33 cellular contexts compared by ENCODE assay signal in the genomic region with DNA sequence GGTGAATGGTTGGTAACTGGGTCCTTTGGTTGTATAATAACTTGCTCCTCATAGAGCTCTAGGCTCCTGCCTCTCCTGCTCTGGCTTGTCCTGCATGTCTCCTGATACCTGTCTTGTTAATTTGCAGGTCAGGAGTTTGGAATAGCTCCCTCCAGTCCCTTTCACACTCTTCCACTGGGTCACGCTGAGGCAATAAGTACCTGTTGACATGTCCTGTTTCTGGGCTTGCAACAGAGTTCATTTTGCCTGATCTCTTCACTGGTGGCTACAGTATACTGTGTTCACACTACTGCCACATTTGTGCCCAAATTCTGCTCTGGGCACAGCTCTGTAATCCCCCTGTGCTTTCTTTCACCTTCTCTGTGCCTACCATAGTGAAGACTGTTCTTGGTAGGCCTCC. TPM values are rescaled to one million over a fixed set of nuclear protein-coding genes. Genes with fewer than 3 reads are reported as not detected.
"Had no signal": no experiment of that assay in that cellular context is flagged by ENCODE, and none has a peak within 500 bp of the region (broad histone marks: within the 10 kb centered on the region; RNA-seq: fewer than 3 reads in every experiment).

No MANE protein-coding gene starts in this region.

- H3K9me3 Mint-ChIP-seq: activated CD4-positive, alpha-beta memory T cell treated with anti-CD3 and anti-CD28 coated beads for 36 hours; activated CD4-positive, alpha-beta T cell treated with anti-CD3 and anti-CD28 coated beads, Interleukin-2, amount 10 ng/mL, durations not matched to agents 24 days and 14 days; activated naive CD8-positive, alpha-beta T cell treated with anti-CD3 and anti-CD28 coated beads, Interleukin-2, amount 10 ng/mL, durations not matched to agents 7 days and 5 days; activated T-cell treated with anti-CD3 and anti-CD28 coated beads, Interleukin-2, amount 50 U/mL, for 72 hours; immature natural killer cell; nephron; stimulated activated memory B cell treated with anti-CD40 and anti-IgM and Interleukin-4, amounts not matched to agents 10 μg/mL and 1 μg/mL and 100 μg/mL, for 72 hours; stimulated activated naive CD8-positive, alpha-beta T cell treated with anti-CD3 and anti-CD28 coated beads, Interleukin-15, amount 100 ng/mL, for 72 hours; type B pancreatic cell had no signal

- H3K27ac Mint-ChIP-seq: activated CD4-positive, alpha-beta memory T cell treated with anti-CD3 and anti-CD28 coated beads for 36 hours; activated CD4-positive, alpha-beta T cell treated with anti-CD3 and anti-CD28 coated beads, Interleukin-2, amount 10 ng/mL, durations not matched to agents 24 days and 14 days; activated naive CD8-positive, alpha-beta T cell treated with anti-CD3 and anti-CD28 coated beads, Interleukin-2, amount 10 ng/mL, durations not matched to agents 7 days and 5 days; activated T-cell treated with anti-CD3 and anti-CD28 coated beads, Interleukin-2, amount 50 U/mL, for 72 hours; nephron; progenitor cell of endocrine pancreas; stimulated activated memory B cell treated with anti-CD40 and anti-IgM and Interleukin-4, amounts not matched to agents 10 μg/mL and 1 μg/mL and 100 μg/mL, for 72 hours; stimulated activated naive CD8-positive, alpha-beta T cell treated with anti-CD3 and anti-CD28 coated beads, Interleukin-15, amount 100 ng/mL, for 72 hours; type B pancreatic cell had no signal

- H3K27ac ChIP-seq: heart left ventricle, left lung, ovary, sigmoid colon, uterus had no signal

- H3K4me3 Mint-ChIP-seq: activated CD4-positive, alpha-beta memory T cell treated with anti-CD3 and anti-CD28 coated beads for 36 hours; activated CD4-positive, alpha-beta T cell treated with anti-CD3 and anti-CD28 coated beads, Interleukin-2, amount 10 ng/mL, durations not matched to agents 24 days and 14 days; activated naive CD8-positive, alpha-beta T cell treated with anti-CD3 and anti-CD28 coated beads, Interleukin-2, amount 10 ng/mL, durations not matched to agents 7 days and 5 days; activated T-cell treated with anti-CD3 and anti-CD28 coated beads, Interleukin-2, amount 50 U/mL, for 72 hours; immature natural killer cell; nephron; stimulated activated memory B cell treated with anti-CD40 and anti-IgM and Interleukin-4, amounts not matched to agents 10 μg/mL and 1 μg/mL and 100 μg/mL, for 72 hours; stimulated activated naive CD8-positive, alpha-beta T cell treated with anti-CD3 and anti-CD28 coated beads, Interleukin-15, amount 100 ng/mL, for 72 hours; type B pancreatic cell had no signal

- ATAC-seq: activated T-cell treated with anti-CD3 and anti-CD28 coated beads, Interleukin-2, amount 50 U/mL, for 72 hours; esophagus mucosa; heart left ventricle; left lung; mucosa of descending colon; stimulated activated memory B cell treated with anti-CD40 and anti-IgM and Interleukin-4, amounts not matched to agents 10 μg/mL and 1 μg/mL and 100 μg/mL, for 72 hours; stimulated activated naive CD8-positive, alpha-beta T cell treated with anti-CD3 and anti-CD28 coated beads, Interleukin-15, amount 100 ng/mL, for 72 hours had no signal

- H3K4me3 ChIP-seq: heart left ventricle, left lung, lung, mucosa of descending colon, ovary, sigmoid colon, uterus had no signal

- H3K27me3 Mint-ChIP-seq: activated CD4-positive, alpha-beta memory T cell treated with anti-CD3 and anti-CD28 coated beads for 36 hours; activated CD4-positive, alpha-beta T cell treated with anti-CD3 and anti-CD28 coated beads, Interleukin-2, amount 10 ng/mL, durations not matched to agents 24 days and 14 days; activated naive CD8-positive, alpha-beta T cell treated with anti-CD3 and anti-CD28 coated beads, Interleukin-2, amount 10 ng/mL, durations not matched to agents 7 days and 5 days; progenitor cell of endocrine pancreas; stimulated activated memory B cell treated with anti-CD40 and anti-IgM and Interleukin-4, amounts not matched to agents 10 μg/mL and 1 μg/mL and 100 μg/mL, for 72 hours; stimulated activated naive CD8-positive, alpha-beta T cell treated with anti-CD3 and anti-CD28 coated beads, Interleukin-15, amount 100 ng/mL, for 72 hours; type B pancreatic cell had no signal

- H3K4me1 ChIP-seq: heart left ventricle, left lung, sigmoid colon, uterus had no signal

- H3K27me3 ChIP-seq: heart left ventricle, left lung, ovary, sigmoid colon, uterus had no signal

- H3K4me1 Mint-ChIP-seq: nephron; stimulated activated memory B cell treated with anti-CD40 and anti-IgM and Interleukin-4, amounts not matched to agents 10 μg/mL and 1 μg/mL and 100 μg/mL, for 72 hours; stimulated activated naive CD8-positive, alpha-beta T cell treated with anti-CD3 and anti-CD28 coated beads, Interleukin-15, amount 100 ng/mL, for 72 hours had no signal

- DNase-seq: activated CD4-positive, alpha-beta memory T cell treated with anti-CD3 and anti-CD28 coated beads for 36 hours; activated CD4-positive, alpha-beta T cell treated with anti-CD3 and anti-CD28 coated beads, Interleukin-2, amount 10 ng/mL, durations not matched to agents 24 days and 14 days; activated CD4-positive, CD25-positive, alpha-beta regulatory T cell treated with anti-CD3 and anti-CD28 coated beads, Interleukin-2, amount 50 U/mL, for 72 hours; activated naive CD4-positive, alpha-beta T cell; activated naive CD8-positive, alpha-beta T cell treated with anti-CD3 and anti-CD28 coated beads, Interleukin-2, amount 10 ng/mL, durations not matched to agents 7 days and 5 days; activated T-cell treated with anti-CD3 and anti-CD28 coated beads for 4 hours; activated T-cell treated with anti-CD3 and anti-CD28 coated beads, Interleukin-2, amount 50 U/mL, for 72 hours; amniotic stem cell; central memory CD4-positive, alpha-beta T cell; foreskin fibroblast; heart left ventricle; hypothalamus; immature natural killer cell; left lung; mucosa of descending colon; ovary; retina; sigmoid colon; small intestine; stimulated activated CD4-positive, alpha-beta T cell treated with anti-CD3 and anti-CD28 coated beads, Interleukin-4, amount 100 ng/mL, for 4 hours; stimulated activated CD8-positive, alpha-beta memory T cell treated with anti-CD3 and anti-CD28 coated beads, Interleukin-4, amount 100 ng/mL, for 48 hours; stimulated activated naive CD8-positive, alpha-beta T cell treated with anti-CD3 and anti-CD28 coated beads, Interleukin-15, amount 100 ng/mL, for 72 hours; substantia nigra; T-helper 9 cell; uterus had no signal

- H3K9me3 ChIP-seq: heart left ventricle, left lung, mucosa of descending colon, ovary, sigmoid colon, uterus had no signal

- H3K36me3 ChIP-seq: ovary, uterus had no signal

RNA-seq across cellular contexts. Expression of gene C20orf144, which starts 25.4 kb away (rescaled TPM):
- total RNA-seq: esophagus mucosa, kidney epithelial cell, mesenteric fat pad, progenitor cell of endocrine pancreas, uterus had no signal
